ENCODE assay signal across 8 cellular contexts in the genomic region with DNA sequence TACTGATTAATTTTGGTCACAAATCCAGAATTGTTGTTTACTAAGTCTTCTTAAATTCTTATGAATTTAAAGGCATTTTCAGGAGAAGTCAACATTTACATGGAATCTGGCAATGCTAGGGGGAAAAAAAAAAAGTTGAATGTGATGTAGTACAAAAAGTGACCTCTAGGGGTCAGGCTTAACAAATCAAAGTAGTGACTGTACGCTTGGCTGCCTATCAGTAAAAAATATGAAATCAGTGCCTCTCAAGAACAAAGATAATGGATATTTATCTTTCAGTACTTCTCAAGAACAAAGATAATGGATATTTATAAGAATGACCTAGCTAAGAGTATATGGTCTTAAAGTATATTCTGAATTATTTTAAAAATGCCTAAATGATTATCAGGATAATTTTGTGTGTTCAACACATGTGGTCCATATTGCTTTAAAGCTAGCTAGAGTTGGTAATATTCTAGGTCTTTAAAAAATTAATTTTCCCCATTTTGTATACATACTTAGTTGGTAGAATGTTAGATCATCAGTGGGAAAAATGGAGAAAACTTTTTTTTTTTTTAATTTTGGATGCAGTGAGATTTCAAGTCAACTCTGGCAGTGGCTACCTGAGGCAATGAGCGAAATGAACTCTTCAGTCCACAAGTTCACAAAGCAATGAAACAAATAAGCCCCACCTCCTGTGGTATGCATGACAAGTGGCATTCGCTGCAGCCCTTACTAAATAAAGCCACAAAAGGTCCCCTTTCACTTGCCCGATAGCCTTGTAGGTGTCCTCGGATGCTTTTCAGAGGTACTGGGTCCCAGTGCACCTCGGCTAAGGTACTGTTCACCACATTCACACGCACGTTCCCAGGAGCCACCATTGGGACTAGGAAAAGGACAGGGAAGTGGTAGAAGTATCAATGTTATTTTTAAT. TPM values are rescaled to one million over a fixed set of nuclear protein-coding genes. Genes with fewer than 3 reads are reported as not detected.
DNase-seq lines count a peak whose midpoint lies in the region; ATAC-seq and TF ChIP-seq lines count a peak whose summit lies in the region.

No MANE protein-coding gene starts in this region.

- H3K36me3 ChIP-seq in uterus = no peaks in the 10 kb centered on the region

- DNase-seq in GM03348 (ENCODE audit: low spot score) (peak; percentile 66), NCI-H69 (lab: John Stamatoyannopoulos, UW) (peak; percentile 63), cardiac fibroblast (ENCODE audit: low read depth in 2 of 2) (peak; percentile 78 to 81), kidney tubule cell (ENCODE audit: low spot score) (peak; percentile 63), uterus (no peak)
- no peak for DNase-seq in activated CD4-positive, alpha-beta T cell treated with anti-CD3 and anti-CD28 coated beads, Interleukin-2, amount 50 U/mL, for 48 hours

- intact Hi-C loops in uterus (cut with DNase I; ENCODE audit: low total_unique reads) = no loop called here

- ATAC-seq in HG03354 (IDR thresholded peaks at IDR 0.05; ENCODE audit: poor library complexity, severe bottlenecking, unreplicated experiment) (peak; percentile 52), GM19397 (IDR thresholded peaks at IDR 0.05; ENCODE audit: unreplicated experiment) (no peak)

- H3K27ac ChIP-seq in uterus = no peak overlapping the region

- H3K27me3 ChIP-seq in uterus = no peaks in the 10 kb centered on the region

- no peaks in the 10 kb centered on the region for H3K9me3 ChIP-seq in uterus

- TF ChIP-seq POLR2A in uterus (IDR thresholded peaks at IDR 0.05) = no peak

- TF ChIP-seq CTCF in cardiac fibroblast (IDR thresholded peaks at IDR 0.05; ENCODE audit: low read depth, low read length) = peak; percentile 44
- peak; percentile 49 to 71 (median 61) for TF ChIP-seq CTCF in uterus (IDR thresholded peaks at IDR 0.05)

- H3K4me3 ChIP-seq in cardiac fibroblast (replicated peaks in 1 of 2; ENCODE audit: low read depth in 2 of 2, low read length in 2 of 2) = no peak overlapping the region
- H3K4me3 ChIP-seq in uterus = no peak overlapping the region

- no peaks in the 10 kb centered on the region for H3K4me1 ChIP-seq in uterus

RNA-seq across cellular contexts. Expression of a gene that starts 51.2 kb away (rescaled TPM):
- total RNA-seq in uterus = under 1 TPM in 2 of 4 donors, not detected in 2; 0.59 to 0.90 TPM

Comparison
In these comparisons a context has a peak if more than half of its experiments do, and no peak if none do; other contexts are left out.
1. DNase-seq: peak in GM03348 (single experiment), NCI-H69 (single experiment), cardiac fibroblast (2 of 2) and kidney tubule cell (single experiment); none in uterus (0 of 2) and activated CD4-positive, alpha-beta T cell treated with anti-CD3 and anti-CD28 coated beads, Interleukin-2, amount 50 U/mL, for 48 hours (0 of 2).